In the genomic region with DNA sequence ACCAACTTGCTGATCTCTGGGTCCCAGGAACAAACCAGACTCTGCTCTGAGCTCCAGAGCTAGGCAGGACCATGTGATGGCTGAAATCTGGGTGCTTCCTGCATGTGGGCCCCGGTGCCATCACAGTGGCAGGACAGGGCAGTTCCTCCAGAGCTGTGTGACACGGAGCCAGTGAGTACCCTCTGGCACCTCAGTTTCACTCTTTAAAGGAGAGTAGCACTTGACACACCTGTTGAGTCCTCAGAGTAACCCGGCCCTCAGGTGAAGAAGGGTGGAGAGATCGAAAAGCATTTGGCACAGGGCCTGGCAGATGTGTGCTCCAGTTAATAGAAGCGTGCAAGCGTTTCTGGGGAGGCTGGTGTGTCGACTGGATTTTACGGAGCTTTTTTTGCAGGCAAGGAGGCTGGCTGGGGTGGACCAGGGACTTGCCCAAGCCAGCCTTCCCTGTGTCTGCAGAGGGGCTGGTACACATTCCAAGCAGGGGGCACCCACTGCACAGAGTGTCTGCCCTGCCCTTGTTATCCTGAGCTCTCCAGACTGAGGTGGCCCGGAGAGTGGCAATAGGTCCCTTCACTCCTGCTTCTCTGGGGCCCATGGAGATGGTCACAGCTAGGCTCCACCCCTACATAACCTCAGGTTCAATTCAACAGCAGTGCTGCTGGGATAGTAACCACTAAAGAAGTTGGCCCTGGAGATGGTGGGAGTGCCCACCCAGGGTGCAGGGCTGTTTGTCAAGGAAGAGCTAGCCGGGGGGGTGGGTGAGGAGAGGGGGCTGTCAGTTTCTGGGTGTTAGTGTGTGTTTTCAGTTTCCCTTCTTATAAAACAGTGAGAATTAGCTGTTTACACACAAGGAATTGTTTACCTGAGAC, we compare ENCODE assay signal across 1 cellular context.
TF ChIP-seq lines count a peak whose summit lies in the region.

No MANE protein-coding gene starts in this region.

TF ChIP-seq in HEK293, 187 proteins besides CTCF, POLR2A, EP300 and RAD21:
- TF ChIP-seq, protein P1, sequence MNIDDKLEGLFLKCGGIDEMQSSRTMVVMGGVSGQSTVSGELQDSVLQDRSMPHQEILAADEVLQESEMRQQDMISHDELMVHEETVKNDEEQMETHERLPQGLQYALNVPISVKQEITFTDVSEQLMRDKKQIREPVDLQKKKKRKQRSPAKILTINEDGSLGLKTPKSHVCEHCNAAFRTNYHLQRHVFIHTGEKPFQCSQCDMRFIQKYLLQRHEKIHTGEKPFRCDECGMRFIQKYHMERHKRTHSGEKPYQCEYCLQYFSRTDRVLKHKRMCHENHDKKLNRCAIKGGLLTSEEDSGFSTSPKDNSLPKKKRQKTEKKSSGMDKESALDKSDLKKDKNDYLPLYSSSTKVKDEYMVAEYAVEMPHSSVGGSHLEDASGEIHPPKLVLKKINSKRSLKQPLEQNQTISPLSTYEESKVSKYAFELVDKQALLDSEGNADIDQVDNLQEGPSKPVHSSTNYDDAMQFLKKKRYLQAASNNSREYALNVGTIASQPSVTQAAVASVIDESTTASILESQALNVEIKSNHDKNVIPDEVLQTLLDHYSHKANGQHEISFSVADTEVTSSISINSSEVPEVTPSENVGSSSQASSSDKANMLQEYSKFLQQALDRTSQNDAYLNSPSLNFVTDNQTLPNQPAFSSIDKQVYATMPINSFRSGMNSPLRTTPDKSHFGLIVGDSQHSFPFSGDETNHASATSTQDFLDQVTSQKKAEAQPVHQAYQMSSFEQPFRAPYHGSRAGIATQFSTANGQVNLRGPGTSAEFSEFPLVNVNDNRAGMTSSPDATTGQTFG (tag by site-specific recombination; IDR thresholded peaks at IDR 0.05; ENCODE audit: borderline replicate concordance): no peak
- no peak for TF ChIP-seq RBAK (tag by site-specific recombination; IDR thresholded peaks at IDR 0.05)
- 0 out of 2 replicates have a peak, but pooled peaks have one; percentile 27 for TF ChIP-seq GLIS2 (tag by site-specific recombination; IDR thresholded peaks at IDR 0.05)
- TF ChIP-seq ZNF155 (tag by site-specific recombination; IDR thresholded peaks at IDR 0.05): no peak
- peak; percentile 92 for TF ChIP-seq ZFP69B (tag by site-specific recombination; IDR thresholded peaks at IDR 0.05)
- TF ChIP-seq PRDM4 (tag by site-specific recombination; IDR thresholded peaks at IDR 0.05): peak; percentile 65
- TF ChIP-seq ZBTB17 (tag by site-specific recombination; IDR thresholded peaks at IDR 0.05): peak; percentile 29; the same call in 1 of the 2 replicates
- peak; percentile 95 for TF ChIP-seq SCRT1 (tag by site-specific recombination; IDR thresholded peaks at IDR 0.05; ENCODE audit: borderline replicate concordance)
- no peak for TF ChIP-seq FEZF1 (tag by site-specific recombination; IDR thresholded peaks at IDR 0.05)
- TF ChIP-seq ZNF214 (tag by site-specific recombination; IDR thresholded peaks at IDR 0.05; ENCODE audit: borderline replicate concordance): no peak
- TF ChIP-seq, protein P2, sequence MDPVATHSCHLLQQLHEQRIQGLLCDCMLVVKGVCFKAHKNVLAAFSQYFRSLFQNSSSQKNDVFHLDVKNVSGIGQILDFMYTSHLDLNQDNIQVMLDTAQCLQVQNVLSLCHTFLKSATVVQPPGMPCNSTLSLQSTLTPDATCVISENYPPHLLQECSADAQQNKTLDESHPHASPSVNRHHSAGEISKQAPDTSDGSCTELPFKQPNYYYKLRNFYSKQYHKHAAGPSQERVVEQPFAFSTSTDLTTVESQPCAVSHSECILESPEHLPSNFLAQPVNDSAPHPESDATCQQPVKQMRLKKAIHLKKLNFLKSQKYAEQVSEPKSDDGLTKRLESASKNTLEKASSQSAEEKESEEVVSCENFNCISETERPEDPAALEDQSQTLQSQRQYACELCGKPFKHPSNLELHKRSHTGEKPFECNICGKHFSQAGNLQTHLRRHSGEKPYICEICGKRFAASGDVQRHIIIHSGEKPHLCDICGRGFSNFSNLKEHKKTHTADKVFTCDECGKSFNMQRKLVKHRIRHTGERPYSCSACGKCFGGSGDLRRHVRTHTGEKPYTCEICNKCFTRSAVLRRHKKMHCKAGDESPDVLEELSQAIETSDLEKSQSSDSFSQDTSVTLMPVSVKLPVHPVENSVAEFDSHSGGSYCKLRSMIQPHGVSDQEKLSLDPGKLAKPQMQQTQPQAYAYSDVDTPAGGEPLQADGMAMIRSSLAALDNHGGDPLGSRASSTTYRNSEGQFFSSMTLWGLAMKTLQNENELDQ (tag by site-specific recombination; IDR thresholded peaks at IDR 0.05; ENCODE audit: low read depth): no peak
- TF ChIP-seq SCRT2 (tag by site-specific recombination; IDR thresholded peaks at IDR 0.05): peak; percentile 97
- TF ChIP-seq ZNF121 (tag by site-specific recombination; IDR thresholded peaks at IDR 0.05): no peak
- no peak for TF ChIP-seq ZFP3 (tag by site-specific recombination; IDR thresholded peaks at IDR 0.05; ENCODE audit: low read depth)
- peak; percentile 85 for TF ChIP-seq ZNF692 (tag by site-specific recombination; IDR thresholded peaks at IDR 0.05)
- peak; percentile 83 for TF ChIP-seq GLIS1 (tag by site-specific recombination; IDR thresholded peaks at IDR 0.05)
- peak; percentile 41; the same call in 1 of the 2 replicates for TF ChIP-seq PATZ1 (tag by site-specific recombination; IDR thresholded peaks at IDR 0.05)
- no peak for TF ChIP-seq ZBTB20 (tag by site-specific recombination; IDR thresholded peaks at IDR 0.05)
- peak; percentile 81 for TF ChIP-seq ZNF600 (tag by site-specific recombination; IDR thresholded peaks at IDR 0.05)
